ENCODE assay signal across 11 cellular contexts in genomic region chr17:1379930-1380313, GRCh38. TPM values are rescaled to one million over a fixed set of nuclear protein-coding genes. Genes with fewer than 3 reads are reported as not detected.
DNase-seq lines count a peak whose midpoint lies in the region; ATAC-seq and TF ChIP-seq lines count a peak whose summit lies in the region.
"Had no signal": no experiment of that assay in that cellular context is flagged by ENCODE, and none has a peak within 500 bp of the region (broad histone marks: within the 10 kb centered on the region; RNA-seq: fewer than 3 reads in every experiment).

No MANE protein-coding gene starts in this region.

- H3K9me3 ChIP-seq in BLaER1 treated with 17β-estradiol and CSF1 and Interleukin-3, amounts not matched to agents 10 nM and 100 nM (replicated peaks in 1 of 11), result no peaks in the 10 kb centered on the region
- H3K9me3 ChIP-seq: ovary had no signal

- peaks cover 27 to 95% (median 82%) of the 10 kb centered on the region in 11 experiments for H3K36me3 ChIP-seq in BLaER1 treated with 17β-estradiol and CSF1 and Interleukin-3, amounts not matched to agents 10 nM and 100 nM
- H3K36me3 ChIP-seq: ovary had no signal

- H4K20me1 ChIP-seq in BLaER1 treated with 17β-estradiol and CSF1 and Interleukin-3, amounts not matched to agents 10 nM and 100 nM, result peaks cover 100% of the 10 kb centered on the region in 11 experiments

- H3K36me3 Mint-ChIP-seq in activated naive CD4-positive, alpha-beta T cell treated with anti-CD3 and anti-CD28 coated beads, Interleukin-2, amount 50 U/mL, for 72 hours, result no peaks in the 10 kb centered on the region
- H3K36me3 Mint-ChIP-seq in mesothelial cell of epicardium, result peaks cover 1% of the 10 kb centered on the region

- peak overlapping the region; percentile 1 to 59 (median 37); a peak in 15 of 22 replicates for H3K4me2 ChIP-seq in BLaER1 treated with 17β-estradiol and CSF1 and Interleukin-3, amounts not matched to agents 10 nM and 100 nM

- H3K4me1 ChIP-seq in BLaER1 treated with 17β-estradiol and CSF1 and Interleukin-3, amounts not matched to agents 10 nM and 100 nM, result peaks cover 61 to 91% (median 75%) of the 10 kb centered on the region in 10 experiments

- peaks cover 43% of the 10 kb centered on the region for H3K4me1 Mint-ChIP-seq in mesothelial cell of epicardium

- no peaks in the 10 kb centered on the region for H3K9me3 Mint-ChIP-seq in activated naive CD4-positive, alpha-beta T cell treated with anti-CD3 and anti-CD28 coated beads, Interleukin-2, amount 50 U/mL, for 72 hours
- no peaks in the 10 kb centered on the region for H3K9me3 Mint-ChIP-seq in mesothelial cell of epicardium

- H3K27ac Mint-ChIP-seq in activated naive CD4-positive, alpha-beta T cell treated with anti-CD3 and anti-CD28 coated beads, Interleukin-2, amount 50 U/mL, for 72 hours, result peak overlapping the region; percentile 14 to 88
- H3K27ac Mint-ChIP-seq in mesothelial cell of epicardium, result peak overlapping the region; percentile 58

- TF ChIP-seq CTCF in GM20000 (IDR thresholded peaks at IDR 0.05; ENCODE audit: extremely low read depth, missing control alignments) (no peak), mesothelial cell of epicardium (IDR thresholded peaks at IDR 0.05; ENCODE audit: unreplicated experiment) (no peak)

- intact Hi-C loops in left colon (cut with DNase I, micrococcal nuclease), result no loop called here

- no peak overlapping the region; a peak in 1 of 22 replicates for H3K27ac ChIP-seq in BLaER1 treated with 17β-estradiol and CSF1 and Interleukin-3, amounts not matched to agents 10 nM and 100 nM
- H3K27ac ChIP-seq: ovary had no signal

- no peak overlapping the region for H3K4me3 Mint-ChIP-seq in mesothelial cell of epicardium

- DNase-seq in GM20000 (ENCODE audit: low spot score) (peak; percentile 51), mesothelial cell of epicardium (ENCODE audit: low spot score in 2 of 2, unreplicated experiment in 2 of 2) (no peak), left colon (no peak), activated gamma-delta T cell treated with Interleukin-2 at 50 U/mL for 16 hours (no peak), HPDE6-E6E7 (ENCODE audit: extremely low spot score) (no peak), HT-29 (ENCODE audit: low spot score) (no peak)
- DNase-seq in activated naive CD4-positive, alpha-beta T cell treated with anti-CD3 and anti-CD28 coated beads, Interleukin-2, amount 50 U/mL, for 72 hours (ENCODE audit: low spot score in 2 of 2), result no peak
- DNase-seq: NCI-H1694, ovary, SW 1271 had no signal

- H3K4me3 ChIP-seq in BLaER1 treated with 17β-estradiol and CSF1 and Interleukin-3, amounts not matched to agents 10 nM and 100 nM, result no peak overlapping the region
- H3K4me3 ChIP-seq: ovary had no signal

- no peaks in the 10 kb centered on the region for H3K27me3 Mint-ChIP-seq in mesothelial cell of epicardium (ENCODE audit: low read depth)

- peak; percentile 66 to 67 for ATAC-seq in activated naive CD4-positive, alpha-beta T cell treated with anti-CD3 and anti-CD28 coated beads, Interleukin-2, amount 50 U/mL, for 72 hours
- ATAC-seq in left colon, result no peak

- H3K27me3 ChIP-seq in BLaER1 treated with 17β-estradiol and CSF1 and Interleukin-3, amounts not matched to agents 10 nM and 100 nM, result no peaks in the 10 kb centered on the region
- H3K27me3 ChIP-seq: ovary had no signal

- H3K9ac ChIP-seq in BLaER1 treated with 17β-estradiol and CSF1 and Interleukin-3, amounts not matched to agents 10 nM and 100 nM, result 0 out of 22 replicates have a peak overlapping the region, but pooled peaks of 2 of the 11 experiments have one; percentile 4 to 35

RNA-seq across cellular contexts. Expression of gene YWHAE, which starts 20.1 kb away (rescaled TPM):
- total RNA-seq in activated naive CD4-positive, alpha-beta T cell treated with anti-CD3 and anti-CD28 coated beads, Interleukin-2, amount 50 U/mL, for 72 hours, result 100 to 1,000 TPM; 301 to 497 TPM
- total RNA-seq in mesothelial cell of epicardium (714 to 730 TPM (median 714 TPM) in 3 replicates), left colon (100 to 1,000 TPM; 411 to 446 TPM)
- 166 and 190 TPM in 2 replicates for total RNA-seq in HT-29 (2014; rRNA removed; shearing (Covaris generic))
